Comparison of ENCODE assay signal across 8 cellular contexts in the genomic region with DNA sequence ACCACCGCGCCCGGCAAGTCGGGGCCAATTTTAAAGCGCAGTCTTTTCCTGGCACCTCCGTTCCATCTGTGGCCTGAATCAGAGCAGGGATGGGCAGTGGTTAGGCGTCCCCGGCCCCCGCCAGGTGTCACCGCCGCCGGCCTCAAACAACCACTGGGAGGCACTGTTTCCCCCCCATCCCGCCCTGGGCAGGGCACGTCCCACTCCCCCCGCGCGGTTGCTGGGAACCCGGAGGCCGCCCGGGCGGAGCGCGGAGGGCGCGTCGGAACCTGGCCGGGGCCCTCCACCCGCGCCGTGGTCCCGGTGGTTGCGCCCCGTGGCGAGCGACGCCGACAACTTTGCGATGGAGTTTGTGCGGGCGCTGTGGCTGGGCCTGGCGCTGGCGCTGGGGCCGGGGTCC. TPM values are rescaled to one million over a fixed set of nuclear protein-coding genes. Genes with fewer than 3 reads are reported as not detected.
DNase-seq lines count a peak whose midpoint lies in the region; ATAC-seq and TF ChIP-seq lines count a peak whose summit lies in the region.

A gene with protein sequence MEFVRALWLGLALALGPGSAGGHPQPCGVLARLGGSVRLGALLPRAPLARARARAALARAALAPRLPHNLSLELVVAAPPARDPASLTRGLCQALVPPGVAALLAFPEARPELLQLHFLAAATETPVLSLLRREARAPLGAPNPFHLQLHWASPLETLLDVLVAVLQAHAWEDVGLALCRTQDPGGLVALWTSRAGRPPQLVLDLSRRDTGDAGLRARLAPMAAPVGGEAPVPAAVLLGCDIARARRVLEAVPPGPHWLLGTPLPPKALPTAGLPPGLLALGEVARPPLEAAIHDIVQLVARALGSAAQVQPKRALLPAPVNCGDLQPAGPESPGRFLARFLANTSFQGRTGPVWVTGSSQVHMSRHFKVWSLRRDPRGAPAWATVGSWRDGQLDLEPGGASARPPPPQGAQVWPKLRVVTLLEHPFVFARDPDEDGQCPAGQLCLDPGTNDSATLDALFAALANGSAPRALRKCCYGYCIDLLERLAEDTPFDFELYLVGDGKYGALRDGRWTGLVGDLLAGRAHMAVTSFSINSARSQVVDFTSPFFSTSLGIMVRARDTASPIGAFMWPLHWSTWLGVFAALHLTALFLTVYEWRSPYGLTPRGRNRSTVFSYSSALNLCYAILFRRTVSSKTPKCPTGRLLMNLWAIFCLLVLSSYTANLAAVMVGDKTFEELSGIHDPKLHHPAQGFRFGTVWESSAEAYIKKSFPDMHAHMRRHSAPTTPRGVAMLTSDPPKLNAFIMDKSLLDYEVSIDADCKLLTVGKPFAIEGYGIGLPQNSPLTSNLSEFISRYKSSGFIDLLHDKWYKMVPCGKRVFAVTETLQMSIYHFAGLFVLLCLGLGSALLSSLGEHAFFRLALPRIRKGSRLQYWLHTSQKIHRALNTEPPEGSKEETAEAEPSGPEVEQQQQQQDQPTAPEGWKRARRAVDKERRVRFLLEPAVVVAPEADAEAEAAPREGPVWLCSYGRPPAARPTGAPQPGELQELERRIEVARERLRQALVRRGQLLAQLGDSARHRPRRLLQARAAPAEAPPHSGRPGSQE (plus strand): TSS at position 325 of the 400 bp plus-strand sequence. CDS start 19 bp downstream, at position 344.

- peaks cover 34% of the 10 kb centered on the region for H3K27me3 Mint-ChIP-seq in activated naive CD8-positive, alpha-beta T cell treated with anti-CD3 and anti-CD28 coated beads, Interleukin-2, amount 50 U/mL, for 24 hours

- CTCF ChIA-PET in A673 (lab: Charles Lee) = no interaction called here

- no peaks in the 10 kb centered on the region for H3K36me3 Mint-ChIP-seq in activated naive CD8-positive, alpha-beta T cell treated with anti-CD3 and anti-CD28 coated beads, Interleukin-2, amount 50 U/mL, for 24 hours (ENCODE audit: low read depth)

- H3K27ac Mint-ChIP-seq in activated naive CD8-positive, alpha-beta T cell treated with anti-CD3 and anti-CD28 coated beads, Interleukin-2, amount 50 U/mL, for 24 hours = no peak within 1 kb of the TSS

- H3F3A ChIP-seq in GM23248 (ENCODE audit: insufficient read depth) = no peaks in the 10 kb centered on the region

- peaks cover 14% of the 10 kb centered on the region for H3K4me1 Mint-ChIP-seq in activated naive CD8-positive, alpha-beta T cell treated with anti-CD3 and anti-CD28 coated beads, Interleukin-2, amount 50 U/mL, for 24 hours

- H3K27ac ChIP-seq in A673 (ENCODE audit: low read depth, low read length, poor library complexity, severe bottlenecking) = no peak within 1 kb of the TSS
- no peak within 1 kb of the TSS for H3K27ac ChIP-seq in GM23248

- peak within 1 kb of the TSS; percentile 28 for H3K4me2 ChIP-seq in GM23248 (ENCODE audit: unreplicated experiment)

- POLR2A ChIA-PET in A673 (lab: Charles Lee; ENCODE audit: low non-redundant PET) = no interaction called here

- no peaks in the 10 kb centered on the region for H3K9me2 ChIP-seq in GM23248 (ENCODE audit: insufficient read depth)

- H3K9ac ChIP-seq in GM23248 = no peak within 1 kb of the TSS
- no peak within 1 kb of the TSS for H3K9ac ChIP-seq in iPS-15b (ENCODE audit: low read depth, low read length)

- TF ChIP-seq CTCF in A673 (conservative IDR thresholded peaks at IDR 0.05; ENCODE audit: low read depth, low read length) = peak; percentile 60

- BruUV-seq in A673 (replicated peaks; lab: Mats Ljungman, UMichigan) = no TSS peak

- no peaks in the 10 kb centered on the region for H3K9me3 Mint-ChIP-seq in activated naive CD8-positive, alpha-beta T cell treated with anti-CD3 and anti-CD28 coated beads, Interleukin-2, amount 50 U/mL, for 24 hours

- no peaks in the 10 kb centered on the region for H3K79me2 ChIP-seq in GM23248 (ENCODE audit: insufficient read depth)

- H3K4me3 ChIP-seq in A673 (ENCODE audit: low read depth, low read length, poor library complexity, severe bottlenecking) (peak within 1 kb of the TSS; percentile 34), GM23248 (peak within 1 kb of the TSS; percentile 49), iPS-15b (ENCODE audit: low read depth, low read length) (peak within 1 kb of the TSS; percentile 32)

- no peak within 1 kb of the TSS for H2AFZ ChIP-seq in GM23248

- ATAC-seq in activated naive CD8-positive, alpha-beta T cell treated with anti-CD3 and anti-CD28 coated beads, Interleukin-2, amount 50 U/mL, for 24 hours = peak; percentile 24

- peak within 1 kb of the TSS; percentile 17 for H3K4me3 Mint-ChIP-seq in activated naive CD8-positive, alpha-beta T cell treated with anti-CD3 and anti-CD28 coated beads, Interleukin-2, amount 50 U/mL, for 24 hours

- H3K27me3 ChIP-seq in A673 (replicated peaks; ENCODE audit: insufficient read depth, low read depth, low read length, poor library complexity) (peaks cover 50% of the 10 kb centered on the region), GM23248 (replicated peaks; ENCODE audit: insufficient read depth) (peaks cover 27% of the 10 kb centered on the region), iPS-15b (ENCODE audit: control insufficient read depth, insufficient read depth, low read length) (peaks cover 17% of the 10 kb centered on the region)

- H4K20me1 ChIP-seq in GM23248 (ENCODE audit: insufficient read depth) = no peaks in the 10 kb centered on the region

- H3K36me3 ChIP-seq in A673 (ENCODE audit: insufficient read depth, low read length, poor library complexity, severe bottlenecking) = no peaks in the 10 kb centered on the region
- H3K36me3 ChIP-seq in GM23248 (ENCODE audit: low read depth) = no peaks in the 10 kb centered on the region
- peaks cover 4% of the 10 kb centered on the region for H3K36me3 ChIP-seq in iPS-15b (ENCODE audit: control insufficient read depth, insufficient read depth, low read length)

- H3K9me3 ChIP-seq in A673 (ENCODE audit: low read depth, low read length, poor library complexity, severe bottlenecking) (no peaks in the 10 kb centered on the region), GM23248 (ENCODE audit: low read depth) (no peaks in the 10 kb centered on the region), iPS-15b (ENCODE audit: control insufficient read depth, insufficient read depth, low read length) (no peaks in the 10 kb centered on the region)

- in situ Hi-C loops in GM23248 (cut with MboI) = no loop called here

- DNase-seq in A673 (ENCODE audit: low spot score) (peak; percentile 81), GM23248 (peak; percentile 77), SW480 (ENCODE audit: low spot score) (peak; percentile 61), NCI-H1105 (lab: John Stamatoyannopoulos, UW) (no peak), NCI-H2171 (lab: John Stamatoyannopoulos, UW) (no peak)
- DNase-seq in activated naive CD8-positive, alpha-beta T cell treated with anti-CD3 and anti-CD28 coated beads, Interleukin-2, amount 50 U/mL, for 24 hours = peak; percentile 72
- DNase-seq in stimulated activated CD4-positive, alpha-beta T cell treated with anti-CD3 and anti-CD28 coated beads, Interleukin-4, amount 100 ng/mL, for 24 hours = peak; percentile 70

- WGBS in GM23248 (ENCODE audit: low coverage in 1 of 2, low lambda C conversion rate in 2 of 2, missing lambda C conversion rate in 2 of 2), 2 experiments = 1 to 5% methylated on average over 26 to 36 of the region's 43 CpGs

- intact Hi-C loops in A673 (cut with micrococcal nuclease; ENCODE audit: unreplicated experiment) = no loop called here

- H3K4me1 ChIP-seq in A673 (ENCODE audit: insufficient read depth, low read length, poor library complexity, severe bottlenecking) = peaks cover 24% of the 10 kb centered on the region
- H3K4me1 ChIP-seq in GM23248 (ENCODE audit: insufficient read depth) = no peaks in the 10 kb centered on the region
- no peaks in the 10 kb centered on the region for H3K4me1 ChIP-seq in iPS-15b (ENCODE audit: control insufficient read depth, insufficient read depth, low read length)

RNA-seq across cellular contexts. Expression of the gene that starts here (rescaled TPM):
- total RNA-seq in A673 (2021) = not detected in 2 replicates
- total RNA-seq in GM23248 (2014; rRNA removed; shearing (Covaris generic)) = 0.25 and 0.54 TPM in 2 replicates
- not detected in 2 replicates for polyA plus RNA-seq in GM23248 (2016; fragmentation: Nextera tagmentation; extraction: Ambion mirVana)

Comparison
In these comparisons a context has a peak if more than half of its experiments do, and no peak if none do; other contexts are left out.
1. Peak in DNase-seq and H3K4me3 ChIP-seq in A673; RNA of the gene not detected or under 1 TPM.
2. Peak in DNase-seq, H3K4me3 ChIP-seq and H3K4me2 ChIP-seq in GM23248; RNA of the gene not detected or under 1 TPM.
3. DNase-seq: peak in SW480 (single experiment), activated naive CD8-positive, alpha-beta T cell treated with anti-CD3 and anti-CD28 coated beads, Interleukin-2, amount 50 U/mL, for 24 hours (single experiment) and stimulated activated CD4-positive, alpha-beta T cell treated with anti-CD3 and anti-CD28 coated beads, Interleukin-4, amount 100 ng/mL, for 24 hours (single experiment); none in NCI-H1105 (single experiment) and NCI-H2171 (single experiment).
4. Peak in every context shown above with its lines, with median percentiles within 50 percentile points of each other: H3K4me3 ChIP-seq.